ENCODE assay signal across 9 cellular contexts in the genomic region with DNA sequence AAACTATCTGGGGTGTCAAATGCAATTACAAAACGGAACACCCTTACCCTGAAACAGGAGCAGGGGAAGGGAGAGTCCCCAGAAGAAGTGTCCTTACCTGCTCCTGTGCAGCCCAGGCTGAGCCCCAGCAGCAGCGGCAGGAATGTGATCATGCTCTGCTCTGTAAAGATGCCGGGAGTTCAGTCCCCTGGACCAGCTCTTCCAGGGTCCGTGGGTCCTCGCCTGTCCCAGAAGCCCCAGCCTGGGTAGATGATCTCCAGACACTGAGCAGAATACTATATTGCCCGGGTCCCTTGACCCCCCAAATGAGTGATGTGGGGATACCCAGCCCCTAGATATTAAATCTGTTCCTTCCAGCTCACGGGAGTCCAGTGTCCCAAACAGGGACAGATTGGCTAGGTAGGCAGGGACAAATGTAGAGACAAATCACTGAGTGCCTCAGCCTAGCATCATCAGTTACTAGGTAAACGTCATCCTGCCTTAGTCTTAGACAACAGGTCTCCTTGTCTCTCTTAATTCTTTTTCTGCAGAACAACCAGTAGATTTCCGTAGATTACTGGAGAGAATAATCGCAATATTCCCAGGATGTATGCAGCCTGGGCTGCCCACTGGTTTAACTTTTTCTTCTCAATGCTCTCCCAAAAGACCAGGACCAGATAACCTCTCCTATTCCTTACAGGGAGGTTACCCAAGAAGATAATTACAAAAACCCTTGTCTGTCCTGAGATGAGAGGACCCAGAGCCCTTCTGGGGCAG. TPM values are rescaled to one million over a fixed set of nuclear protein-coding genes. Genes with fewer than 3 reads are reported as not detected.
DNase-seq lines count a peak whose midpoint lies in the region; ATAC-seq, FAIRE-seq and TF ChIP-seq lines count a peak whose summit lies in the region.
"Had no signal": no experiment of that assay in that cellular context is flagged by ENCODE, and none has a peak within 500 bp of the region (broad histone marks: within the 10 kb centered on the region; RNA-seq: fewer than 3 reads in every experiment).

A gene (minus strand): TSS at position 373 of the 756 bp plus-strand sequence. CDS start 221 bp downstream, at position 152.

- H3K27ac ChIP-seq in suprapubic skin, result peak within 1 kb of the TSS; percentile 39
- H3K27ac ChIP-seq: SJSA1 had no signal

- no peak for FAIRE-seq in GM18507 (lab: Jason Lieb, UNC)

- H3K36me3 Mint-ChIP-seq in endothelial cell (ENCODE audit: low read depth, unreplicated experiment) (no peaks in the 10 kb centered on the region), memory B cell (peaks cover 28% of the 10 kb centered on the region)

- 16% methylated on average over 10 of the region's 10 CpGs for WGBS in suprapubic skin

- H3K27ac Mint-ChIP-seq in endothelial cell (ENCODE audit: unreplicated experiment) (no peak within 1 kb of the TSS), memory B cell (peak within 1 kb of the TSS; percentile 99)

- H3K4me1 Mint-ChIP-seq in endothelial cell (ENCODE audit: unreplicated experiment), result peaks cover 28% of the 10 kb centered on the region
- H3K4me1 Mint-ChIP-seq in memory B cell, result peaks cover 68% of the 10 kb centered on the region

- H3K9me3 ChIP-seq in suprapubic skin, result no peaks in the 10 kb centered on the region
- H3K9me3 ChIP-seq: SJSA1 had no signal

- no peaks in the 10 kb centered on the region for H3K9me3 Mint-ChIP-seq in endothelial cell (ENCODE audit: unreplicated experiment)
- no peaks in the 10 kb centered on the region for H3K9me3 Mint-ChIP-seq in memory B cell

- H3K4me3 ChIP-seq in suprapubic skin, result peak within 1 kb of the TSS; percentile 52
- H3K4me3 ChIP-seq: SJSA1 had no signal

- H3K36me3 ChIP-seq in suprapubic skin, result no peaks in the 10 kb centered on the region
- H3K36me3 ChIP-seq: SJSA1 had no signal

- no peak for TF ChIP-seq POLR2A in suprapubic skin (IDR thresholded peaks at IDR 0.05)

- TF ChIP-seq CTCF in endothelial cell (IDR thresholded peaks at IDR 0.05; ENCODE audit: unreplicated experiment) (no peak), suprapubic skin (IDR thresholded peaks at IDR 0.05) (no peak)

- ATAC-seq in HG02870 (IDR thresholded peaks at IDR 0.05; ENCODE audit: unreplicated experiment) (peak; percentile 59), memory B cell (ENCODE audit: low read depth) (peak; percentile 59)

- H3K27me3 Mint-ChIP-seq in endothelial cell (ENCODE audit: unreplicated experiment), result peaks cover 2% of the 10 kb centered on the region
- no peaks in the 10 kb centered on the region for H3K27me3 Mint-ChIP-seq in memory B cell

- H3K4me3 Mint-ChIP-seq in endothelial cell (ENCODE audit: unreplicated experiment) (no peak within 1 kb of the TSS), memory B cell (peak within 1 kb of the TSS; percentile 96)

- H3K27me3 ChIP-seq in suprapubic skin, result peaks cover 5% of the 10 kb centered on the region

- DNase-seq in AG20443 (ENCODE audit: low spot score), result peak; percentile 92
- DNase-seq in GM18507 (ENCODE audit: extremely low spot score, insufficient read length, low read depth), result peak; percentile 80
- DNase-seq in NCI-H2196 treated with DMSO at 0.1 percent for 48 hours (lab: John Stamatoyannopoulos, UW; ENCODE audit: unreplicated experiment), result peak; percentile 35
- peak; percentile 25 to 41 for DNase-seq in activated CD4-positive, alpha-beta T cell treated with anti-CD3 and anti-CD28 coated beads, Interleukin-2, amount 50 U/mL, for 48 hours
- peak; percentile 47 for DNase-seq in endothelial cell (ENCODE audit: low spot score)
- peak; percentile 55 to 76 for DNase-seq in memory B cell (ENCODE audit: low spot score in 2 of 2)
- no peak for DNase-seq in suprapubic skin (ENCODE audit: low spot score in 2 of 2)

- H3K4me1 ChIP-seq in suprapubic skin, result peaks cover 10% of the 10 kb centered on the region
- H3K4me1 ChIP-seq: SJSA1 had no signal

- no peak for TF ChIP-seq EP300 in suprapubic skin (IDR thresholded peaks at IDR 0.05)

RNA-seq across cellular contexts. Expression of the gene that starts here (rescaled TPM):
- total RNA-seq in endothelial cell (ENCODE audit: unreplicated experiment) (1.3 TPM), suprapubic skin (10 to 100 TPM; 15.0 to 30.2 (median 18.1) TPM)
- total RNA-seq: SJSA1 had no signal

Comparison
In these comparisons a context has a peak if more than half of its experiments do, and no peak if none do; other contexts are left out.
1. DNase-seq: peak in AG20443 (single experiment), GM18507 (single experiment), NCI-H2196 treated with DMSO at 0.1 percent for 48 hours (single experiment), activated CD4-positive, alpha-beta T cell treated with anti-CD3 and anti-CD28 coated beads, Interleukin-2, amount 50 U/mL, for 48 hours (2 of 2), endothelial cell (single experiment) and memory B cell (2 of 2); none in suprapubic skin (0 of 2).